In genomic region chr6:2972219-2972487, GRCh38 we compare ENCODE assay signal across 8 cellular contexts. TPM values are rescaled to one million over a fixed set of nuclear protein-coding genes. Genes with fewer than 3 reads are reported as not detected.
DNase-seq lines count a peak whose midpoint lies in the region; ATAC-seq, FAIRE-seq and TF ChIP-seq lines count a peak whose summit lies in the region.
"Not testable (repeated sequence)": the region's sequence is repeated elsewhere in the genome, so short reads cannot be mapped to it uniquely, and the experiment has no call there.

No MANE protein-coding gene starts in this region.

- H3K4me3 Mint-ChIP-seq in HFFc6 = peak overlapping the region; percentile 93
- peak overlapping the region; percentile 88 for H3K4me3 Mint-ChIP-seq in activated B cell treated with CpG ODN at 0.5 μM for 24 hours
- peak overlapping the region; percentile 81 for H3K4me3 Mint-ChIP-seq in astrocyte (ENCODE audit: unreplicated experiment)
- H3K4me3 Mint-ChIP-seq in endothelial cell (ENCODE audit: unreplicated experiment) = peak overlapping the region; percentile 84
- peak overlapping the region; percentile 87 for H3K4me3 Mint-ChIP-seq in neural progenitor cell
- peak overlapping the region; percentile 81 for H3K4me3 Mint-ChIP-seq in stimulated activated naive CD8-positive, alpha-beta T cell treated with anti-CD3 and anti-CD28 coated beads, Interleukin-15, Interleukin-2, amounts not matched to agents 100 ng/mL and 50 ng/mL, for 24 hours

- peaks cover 15% of the 10 kb centered on the region for H3K79me2 ChIP-seq in astrocyte (ENCODE audit: insufficient read depth, low read length)
- H3K79me2 ChIP-seq in neural progenitor cell (ENCODE audit: low read depth) = not testable (repeated sequence)

- not testable (repeated sequence) for H3K9me3 ChIP-seq in astrocyte (ENCODE audit: insufficient read depth, low read depth, low read length); kidney (ENCODE audit: control insufficient read depth in 1 of 2, low read length in 2 of 2); neural progenitor cell (ENCODE audit: low read depth)

- not testable (repeated sequence) for H3K9me3 Mint-ChIP-seq in HFFc6; activated B cell treated with CpG ODN at 0.5 μM for 24 hours; astrocyte (ENCODE audit: unreplicated experiment); endothelial cell (ENCODE audit: unreplicated experiment); neural progenitor cell; stimulated activated naive CD8-positive, alpha-beta T cell treated with anti-CD3 and anti-CD28 coated beads, Interleukin-15, Interleukin-2, amounts not matched to agents 100 ng/mL and 50 ng/mL, for 24 hours

- H3K4me3 ChIP-seq in AG04449 (ENCODE audit: low read depth, low read length) = peak overlapping the region; percentile 65
- peak overlapping the region; percentile 70 for H3K4me3 ChIP-seq in astrocyte (ENCODE audit: insufficient read depth, low read depth, low read length)
- H3K4me3 ChIP-seq in kidney (ENCODE audit: low read length in 2 of 2) = peak overlapping the region in 1 of 2 donors; percentile 71
- H3K4me3 ChIP-seq in neural progenitor cell = peak overlapping the region; percentile 63

- intact Hi-C loops in activated B cell treated with CpG ODN at 0.5 μM for 24 hours (cut with micrococcal nuclease); kidney (cut with DNase I): not testable (repeated sequence)

- peak overlapping the region; percentile 96 for H3K27ac Mint-ChIP-seq in HFFc6
- H3K27ac Mint-ChIP-seq in activated B cell treated with CpG ODN at 0.5 μM for 24 hours = peak overlapping the region; percentile 85
- H3K27ac Mint-ChIP-seq in astrocyte (ENCODE audit: unreplicated experiment) = peak overlapping the region; percentile 88
- not testable (repeated sequence) for H3K27ac Mint-ChIP-seq in endothelial cell (ENCODE audit: unreplicated experiment)
- peak overlapping the region; percentile 26 for H3K27ac Mint-ChIP-seq in neural progenitor cell
- peak overlapping the region; percentile 85 for H3K27ac Mint-ChIP-seq in stimulated activated naive CD8-positive, alpha-beta T cell treated with anti-CD3 and anti-CD28 coated beads, Interleukin-15, Interleukin-2, amounts not matched to agents 100 ng/mL and 50 ng/mL, for 24 hours

- ATAC-seq in activated B cell treated with CpG ODN at 0.5 μM for 24 hours (ENCODE audit: low read depth) = not testable (repeated sequence)

- not testable (repeated sequence) for H3K27me3 ChIP-seq in astrocyte (ENCODE audit: insufficient read depth, low read length)
- peaks cover 36% of the 10 kb centered on the region for H3K27me3 ChIP-seq in neural progenitor cell

- not testable (repeated sequence) for H4K20me1 ChIP-seq in astrocyte (ENCODE audit: insufficient read depth, low read length); neural progenitor cell (ENCODE audit: low read depth)

- POLR2A ChIA-PET in AG04449 (lab: Yijun Ruan, JAX) (interaction anchor here (0.9 to 1.6 kb wide), 3 partner anchors 12 to 20 kb away, joined by 3 to 14 read pairs (median 5); no protein-coding TSS in a partner anchor), activated B cell treated with CpG ODN at 0.5 μM for 24 hours (lab: Charles Lee) (interaction anchor here (0.9 to 1.6 kb wide), 7 partner anchors 17 to 131 kb away, joined by 3 to 23 read pairs (median 6); partner anchors contain the start of genes RIPK1 and SERPINB1)

- not testable (repeated sequence) for DNase-seq in AG04449 (ENCODE audit: low read depth, low spot score); HFFc6; activated B cell treated with CpG ODN at 0.5 μM for 24 hours; astrocyte (ENCODE audit: low read depth); endothelial cell (ENCODE audit: low spot score); kidney; neural progenitor cell (ENCODE audit: low spot score)

- H3K9ac ChIP-seq in astrocyte (ENCODE audit: low read length) (peak overlapping the region; percentile 85), kidney (ENCODE audit: low read length in 2 of 2) (peak overlapping the region in 1 of 2 donors; percentile 89)
- H3K9ac ChIP-seq in neural progenitor cell = not testable (repeated sequence)

- not testable (repeated sequence) for TF ChIP-seq CTCF in AG04449 (IDR thresholded peaks at IDR 0.05; ENCODE audit: insufficient read depth, low read length, missing control alignments); HFFc6 (IDR thresholded peaks at IDR 0.05); activated B cell treated with CpG ODN at 0.5 μM for 24 hours (IDR thresholded peaks at IDR 0.05); astrocyte (IDR thresholded peaks at IDR 0.05; ENCODE audit: insufficient read depth, low read depth, low read length); endothelial cell (IDR thresholded peaks at IDR 0.05; ENCODE audit: unreplicated experiment); kidney (IDR thresholded peaks at IDR 0.05; ENCODE audit: borderline replicate concordance, extremely low read depth, insufficient read depth); neural progenitor cell (IDR thresholded peaks at IDR 0.05)

- CTCF ChIA-PET in AG04449 (lab: Yijun Ruan, JAX) = not testable (repeated sequence)
- CTCF ChIA-PET in activated B cell treated with CpG ODN at 0.5 μM for 24 hours (lab: Charles Lee) = interaction anchor here (0.7 kb wide), 1 partner anchor 20 kb away, joined by 3 read pairs; no protein-coding TSS in a partner anchor

- H3K4me1 ChIP-seq in astrocyte (ENCODE audit: insufficient read depth, low read length) (peaks cover 29% of the 10 kb centered on the region), neural progenitor cell (peaks cover 19% of the 10 kb centered on the region)
- H3K4me1 ChIP-seq in kidney (ENCODE audit: control insufficient read depth in 1 of 2, insufficient read depth in 1 of 2, low read depth in 1 of 2, low read length in 2 of 2) = not testable (repeated sequence)

- not testable (repeated sequence) for H3K36me3 Mint-ChIP-seq in HFFc6 (ENCODE audit: low read depth); activated B cell treated with CpG ODN at 0.5 μM for 24 hours (ENCODE audit: low read depth); astrocyte (ENCODE audit: low read depth, unreplicated experiment); endothelial cell (ENCODE audit: low read depth, unreplicated experiment); neural progenitor cell; stimulated activated naive CD8-positive, alpha-beta T cell treated with anti-CD3 and anti-CD28 coated beads, Interleukin-15, Interleukin-2, amounts not matched to agents 100 ng/mL and 50 ng/mL, for 24 hours (ENCODE audit: low read depth)

- H3K4me1 Mint-ChIP-seq in HFFc6 (ENCODE audit: low read depth) = peaks cover 76% of the 10 kb centered on the region
- peaks cover 35% of the 10 kb centered on the region for H3K4me1 Mint-ChIP-seq in activated B cell treated with CpG ODN at 0.5 μM for 24 hours
- H3K4me1 Mint-ChIP-seq in astrocyte (ENCODE audit: low read depth, unreplicated experiment) = peaks cover 13% of the 10 kb centered on the region
- H3K4me1 Mint-ChIP-seq in endothelial cell (ENCODE audit: unreplicated experiment) = peaks cover 25% of the 10 kb centered on the region
- peaks cover 41% of the 10 kb centered on the region for H3K4me1 Mint-ChIP-seq in neural progenitor cell
- peaks cover 50% of the 10 kb centered on the region for H3K4me1 Mint-ChIP-seq in stimulated activated naive CD8-positive, alpha-beta T cell treated with anti-CD3 and anti-CD28 coated beads, Interleukin-15, Interleukin-2, amounts not matched to agents 100 ng/mL and 50 ng/mL, for 24 hours (ENCODE audit: low read depth)

- peak overlapping the region; percentile 78 for H3K27ac ChIP-seq in astrocyte (ENCODE audit: low read depth, low read length)
- H3K27ac ChIP-seq in kidney (ENCODE audit: low read depth in 2 of 2, low read length in 2 of 2) = peak overlapping the region; percentile 95 to 96
- not testable (repeated sequence) for H3K27ac ChIP-seq in neural progenitor cell

- peaks cover 29% of the 10 kb centered on the region for H3F3A ChIP-seq in neural progenitor cell (ENCODE audit: low read depth)

- H3K4me2 ChIP-seq in astrocyte (ENCODE audit: low read length) (peak overlapping the region; percentile 86), neural progenitor cell (peak overlapping the region; percentile 94)

- H3K36me3 ChIP-seq in astrocyte (ENCODE audit: insufficient read depth, low read length); kidney (ENCODE audit: control insufficient read depth in 1 of 2, insufficient read depth in 2 of 2, low read length in 2 of 2); neural progenitor cell: not testable (repeated sequence)

- not testable (repeated sequence) for FAIRE-seq in astrocyte (lab: Jason Lieb, UNC); kidney (lab: Jason Lieb, UNC)

- H2AFZ ChIP-seq in astrocyte (ENCODE audit: low read depth, low read length) = peak overlapping the region; percentile 88
- H2AFZ ChIP-seq in neural progenitor cell (replicated peaks) = not testable (repeated sequence)

- not testable (repeated sequence) for H3K27me3 Mint-ChIP-seq in HFFc6 (ENCODE audit: insufficient read depth); activated B cell treated with CpG ODN at 0.5 μM for 24 hours; astrocyte (ENCODE audit: low read depth, unreplicated experiment); endothelial cell (ENCODE audit: unreplicated experiment)
- H3K27me3 Mint-ChIP-seq in neural progenitor cell (ENCODE audit: insufficient read depth, low read depth) = peaks cover 17% of the 10 kb centered on the region
- H3K27me3 Mint-ChIP-seq in stimulated activated naive CD8-positive, alpha-beta T cell treated with anti-CD3 and anti-CD28 coated beads, Interleukin-15, Interleukin-2, amounts not matched to agents 100 ng/mL and 50 ng/mL, for 24 hours = peaks cover 10% of the 10 kb centered on the region

RNA-seq across cellular contexts. Expression of gene SERPINB6, which starts 0.8 kb away (rescaled TPM):
- total RNA-seq in HFFc6 (2021; fragmentation: NEBNext Ultra II Directional; extraction: Animal tissue kit (Norgen Biotek cat#: 25700)) = 100 to 1,000 TPM; 109 to 142 (median 134) TPM
- total RNA-seq in activated B cell treated with CpG ODN at 0.5 μM for 24 hours = 51.7 and 56.1 TPM in 2 replicates
- total RNA-seq in astrocyte = 68.4 and 75.3 TPM in 2 replicates
- 186 TPM for total RNA-seq in endothelial cell (ENCODE audit: unreplicated experiment)
- 136 TPM for total RNA-seq in kidney
- polyA plus RNA-seq in kidney (ENCODE audit: insufficient read depth, low read depth, low replicate concordance) = 212 TPM
- 13.3 and 17.4 TPM in 2 replicates for total RNA-seq in neural progenitor cell (ENCODE audit: low replicate concordance)

RNA-seq across cellular contexts. Expression of gene NQO2, which starts 27.5 kb away (rescaled TPM):
- 10 to 100 TPM; 28.9 to 48.6 (median 43.6) TPM for total RNA-seq in HFFc6 (2021; fragmentation: NEBNext Ultra II Directional; extraction: Animal tissue kit (Norgen Biotek cat#: 25700))
- total RNA-seq in activated B cell treated with CpG ODN at 0.5 μM for 24 hours = 11.9 and 12.3 TPM in 2 replicates
- 9.4 and 12.4 TPM in 2 replicates for total RNA-seq in astrocyte
- 58.8 TPM for total RNA-seq in endothelial cell (ENCODE audit: unreplicated experiment)
- total RNA-seq in kidney = 37.0 TPM
- polyA plus RNA-seq in kidney (ENCODE audit: insufficient read depth, low read depth, low replicate concordance) = 291 TPM
- 17.2 and 19.5 TPM in 2 replicates for total RNA-seq in neural progenitor cell (ENCODE audit: low replicate concordance)
